ENCODE assay signal across 8 cellular contexts in genomic region chr3:197750863-197751737, GRCh38. TPM values are rescaled to one million over a fixed set of nuclear protein-coding genes. Genes with fewer than 3 reads are reported as not detected.
DNase-seq lines count a peak whose midpoint lies in the region; ATAC-seq and TF ChIP-seq lines count a peak whose summit lies in the region.

No MANE protein-coding gene starts in this region.

- ATAC-seq in GM21723 (IDR thresholded peaks at IDR 0.05; ENCODE audit: unreplicated experiment) (no peak), GM19023 (IDR thresholded peaks at IDR 0.05; ENCODE audit: unreplicated experiment) (no peak)

- H3K4me1 ChIP-seq in liver (ENCODE audit: control insufficient read depth in 4 of 4, insufficient read depth in 4 of 4, low read length in 3 of 4): peaks cover 1 to 24% (median 11%) of the 10 kb centered on the region in 4 donors

- H3K27ac ChIP-seq in cingulate gyrus (ENCODE audit: low read depth, low read length) (peak overlapping the region; percentile 84), liver (ENCODE audit: low read depth in 1 of 2, low read length in 2 of 2) (peak overlapping the region; percentile 95 to 96)

- H3K36me3 ChIP-seq in liver (ENCODE audit: control insufficient read depth in 4 of 4, insufficient read depth in 3 of 4, low read depth in 1 of 4, low read length in 3 of 4): no peaks in the 10 kb centered on the region

- H3K36me3 Mint-ChIP-seq in CD14-positive monocyte: peaks cover 2% of the 10 kb centered on the region in 2 donors

- peaks cover 48% of the 10 kb centered on the region for H3K4me1 Mint-ChIP-seq in CD14-positive monocyte

- H3K9me3 Mint-ChIP-seq in CD14-positive monocyte: peaks cover 0 to 2% (median 0%) of the 10 kb centered on the region in 7 donors

- no peaks in the 10 kb centered on the region for H3K9me3 ChIP-seq in liver (ENCODE audit: control insufficient read depth in 4 of 4, low read length in 3 of 4)

- peak overlapping the region; percentile 80 to 92 for H3K9ac ChIP-seq in liver (ENCODE audit: low read depth in 1 of 2, low read length in 2 of 2)

- intact Hi-C loops in CD14-positive monocyte (cut with micrococcal nuclease): loop anchor here in 1 of 2 donors (2.0 kb wide), 2 partner anchors 14 to 44 kb away; partner anchors contain the start of gene RUBCN

- no peak for TF ChIP-seq CTCF in CD14-positive monocyte (IDR thresholded peaks at IDR 0.05)
- no peak for TF ChIP-seq CTCF in liver (IDR thresholded peaks at IDR 0.05; ENCODE audit: low read depth, low read length, missing input control)

- H3K27me3 ChIP-seq in liver (ENCODE audit: control insufficient read depth in 4 of 4, insufficient read depth in 4 of 4, low read length in 3 of 4): no peaks in the 10 kb centered on the region

- 7% methylated on average over 35 of the region's 35 CpGs for WGBS in liver

- H3K27me3 Mint-ChIP-seq in CD14-positive monocyte (ENCODE audit: low read depth in 3 of 3): peaks cover 5 to 10% (median 5%) of the 10 kb centered on the region in 3 donors

- peak overlapping the region; percentile 65 to 92 (median 82) for H3K4me3 ChIP-seq in liver (ENCODE audit: low read depth in 1 of 3, low read length in 3 of 3)

- H3K27ac Mint-ChIP-seq in CD14-positive monocyte: peak overlapping the region; percentile 87 to 95 (median 93)

- H3K4me3 Mint-ChIP-seq in CD14-positive monocyte: peak overlapping the region; percentile 94 to 97

- DNase-seq in CD14-positive monocyte (ENCODE audit: low spot score) (no peak), HPDE6-E6E7 (ENCODE audit: extremely low spot score) (peak; percentile 23), UCSD-AML1 (lab: John Stamatoyannopoulos, UW; ENCODE audit: unreplicated experiment) (peak; percentile 44)
- peak; percentile 14 to 35 for DNase-seq in stimulated activated CD8-positive, alpha-beta memory T cell treated with anti-CD3 and anti-CD28 coated beads, Interleukin-15, amount 100 ng/mL, for 48 hours (ENCODE audit: low read depth in 2 of 2)

- TF ChIP-seq RAD21 in liver (IDR thresholded peaks at IDR 0.05): no peak

TF ChIP-seq in liver, 16 proteins besides CTCF, POLR2A, EP300 and RAD21:
- TF ChIP-seq, protein P1, sequence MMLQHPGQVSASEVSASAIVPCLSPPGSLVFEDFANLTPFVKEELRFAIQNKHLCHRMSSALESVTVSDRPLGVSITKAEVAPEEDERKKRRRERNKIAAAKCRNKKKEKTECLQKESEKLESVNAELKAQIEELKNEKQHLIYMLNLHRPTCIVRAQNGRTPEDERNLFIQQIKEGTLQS (IDR thresholded peaks at IDR 0.05): no peak
- TF ChIP-seq NR2F2 (IDR thresholded peaks at IDR 0.05): no peak
- no peak for TF ChIP-seq REST (IDR thresholded peaks at IDR 0.05)
- TF ChIP-seq HNF4G (IDR thresholded peaks at IDR 0.05): no peak
- TF ChIP-seq YY1 (IDR thresholded peaks at IDR 0.05): peak; percentile 6
TF ChIP-seq in liver: peak in this region for 1.

RNA-seq across cellular contexts. Expression of gene FYTTD1, which starts 1.4 kb away (rescaled TPM):
- polyA plus RNA-seq in CD14-positive monocyte (10 to 100 TPM; 59.4 to 73.2 TPM), liver (10 to 100 TPM; 11.5 to 12.5 TPM)
- total RNA-seq in liver: 10 to 100 TPM; 19.4 to 22.7 TPM

RNA-seq across cellular contexts. Expression of gene RUBCN, which starts 14.4 kb away (rescaled TPM):
- polyA plus RNA-seq in CD14-positive monocyte (10 to 100 TPM in 1 of 2 donors, 1 to 10 TPM in 1; 8.6 to 13.5 TPM), liver (1 to 10 TPM; 4.1 to 4.5 TPM)
- 1 to 10 TPM; 5.0 to 7.0 TPM for total RNA-seq in liver

RNA-seq across cellular contexts. Expression of gene LRCH3, which starts 40.0 kb away (rescaled TPM):
- polyA plus RNA-seq in CD14-positive monocyte (1 to 10 TPM; 4.1 to 7.4 TPM), liver (1 to 10 TPM; 6.2 to 6.8 TPM)
- total RNA-seq in liver: 10 to 100 TPM; 32.6 to 67.2 TPM

Comparison
In these comparisons a context has a peak if more than half of its experiments do, and no peak if none do; other contexts are left out.
1. RNA of gene FYTTD1, which starts 1.4 kb away (polyA plus RNA-seq): 59.4 to 73.2 TPM in CD14-positive monocyte; 11.5 to 12.5 TPM in liver; every median in the first group is over 4 times any median in the second.